ENCODE assay signal across 10 cellular contexts in the genomic region with DNA sequence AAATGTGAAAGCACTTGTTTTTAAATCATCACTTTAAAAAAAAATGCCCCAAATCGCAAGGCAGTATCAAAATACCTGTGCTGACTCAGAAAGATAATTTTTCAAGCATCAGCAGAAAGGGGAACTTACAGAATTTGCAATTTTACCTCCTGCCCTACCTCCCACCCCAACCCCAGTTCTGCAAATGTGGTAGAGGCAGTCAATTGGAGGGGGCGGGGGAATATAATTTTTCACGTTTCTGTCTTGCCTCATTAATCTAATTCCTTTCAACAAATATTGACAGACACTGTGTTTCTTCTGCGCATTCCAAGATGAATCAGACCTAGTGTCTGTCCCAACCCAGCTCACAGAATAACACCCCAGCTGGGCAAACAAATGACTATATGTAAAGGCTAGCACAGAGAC.
DNase-seq lines count a peak whose midpoint lies in the region; ATAC-seq and TF ChIP-seq lines count a peak whose summit lies in the region.
"Had no signal": no experiment of that assay in that cellular context is flagged by ENCODE, and none has a peak within 500 bp of the region (broad histone marks: within the 10 kb centered on the region; RNA-seq: fewer than 3 reads in every experiment).

No MANE protein-coding gene starts in this region.

- H3K4me3 ChIP-seq in stomach: no peak overlapping the region

- CTCF ChIA-PET in activated naive CD4-positive, alpha-beta T cell treated with anti-CD3 and anti-CD28 coated beads for 36 hours (lab: Charles Lee): interaction anchor here (1.4 kb wide), 1 partner anchor 212 kb away, joined by 3 read pairs; no protein-coding TSS in a partner anchor
- CTCF ChIA-PET in activated naive CD4-positive, alpha-beta T cell treated with anti-CD3 and anti-CD28 coated beads, Interleukin-2, amount 10 ng/mL, durations not matched to agents 7 days and 5 days (lab: Charles Lee): no interaction called here

- DNase-seq in activated naive CD4-positive, alpha-beta T cell treated with anti-CD3 and anti-CD28 coated beads for 36 hours: peak; percentile 73
- DNase-seq in activated naive CD4-positive, alpha-beta T cell treated with anti-CD3 and anti-CD28 coated beads, Interleukin-2, amount 10 ng/mL, durations not matched to agents 7 days and 5 days: no peak
- peak; percentile 76 for DNase-seq in NOMO-1 treated with DMSO at 0.1 percent for 48 hours (lab: John Stamatoyannopoulos, UW; ENCODE audit: unreplicated experiment)
- DNase-seq in stimulated activated CD4-positive, alpha-beta T cell treated with anti-CD3 and anti-CD28 coated beads, Interleukin-15, amount 100 ng/mL, for 24 hours: peak; percentile 44
- no peak for DNase-seq in stomach
- no peak for DNase-seq in NAMALWA (ENCODE audit: low spot score)
- DNase-seq in NCI-H1436 treated with DMSO at 0.1 percent for 48 hours (lab: John Stamatoyannopoulos, UW): no peak
- DNase-seq: left colon, NCI-H1048 had no signal

- no peaks in the 10 kb centered on the region for H3K36me3 ChIP-seq in stomach

- intact Hi-C loops in activated naive CD4-positive, alpha-beta T cell treated with anti-CD3 and anti-CD28 coated beads for 36 hours (cut with micrococcal nuclease): loop anchor here (1.0 to 2.0 kb wide), 4 partner anchors 11 to 98 kb away; no protein-coding TSS in a partner anchor
- intact Hi-C loops in stomach (cut with DNase I; ENCODE audit: low total_unique reads): no loop called here

- 42 to 60% (median 57%) methylated on average over 4 of the region's 4 CpGs for WGBS in stomach, 5 donors

- no peak for TF ChIP-seq EP300 in stomach (IDR thresholded peaks at IDR 0.05)

- H3K27ac ChIP-seq in stomach: no peak overlapping the region

- no peak for TF ChIP-seq POLR2A in stomach (IDR thresholded peaks at IDR 0.05)

- peak overlapping the region; percentile 68 for H3K27ac Mint-ChIP-seq in activated naive CD4-positive, alpha-beta T cell treated with anti-CD3 and anti-CD28 coated beads for 36 hours
- no peak overlapping the region for H3K27ac Mint-ChIP-seq in activated naive CD4-positive, alpha-beta T cell treated with anti-CD3 and anti-CD28 coated beads, Interleukin-2, amount 10 ng/mL, durations not matched to agents 7 days and 5 days

- peaks cover 51% of the 10 kb centered on the region for H3K4me1 Mint-ChIP-seq in activated naive CD4-positive, alpha-beta T cell treated with anti-CD3 and anti-CD28 coated beads for 36 hours (ENCODE audit: low read depth)
- H3K4me1 Mint-ChIP-seq in activated naive CD4-positive, alpha-beta T cell treated with anti-CD3 and anti-CD28 coated beads, Interleukin-2, amount 10 ng/mL, durations not matched to agents 7 days and 5 days: peaks cover 20% of the 10 kb centered on the region

- H3K4me3 Mint-ChIP-seq in activated naive CD4-positive, alpha-beta T cell treated with anti-CD3 and anti-CD28 coated beads for 36 hours: no peak overlapping the region
- no peak overlapping the region for H3K4me3 Mint-ChIP-seq in activated naive CD4-positive, alpha-beta T cell treated with anti-CD3 and anti-CD28 coated beads, Interleukin-2, amount 10 ng/mL, durations not matched to agents 7 days and 5 days

- H3K9me3 ChIP-seq in stomach: no peaks in the 10 kb centered on the region

- H3K27me3 Mint-ChIP-seq in activated naive CD4-positive, alpha-beta T cell treated with anti-CD3 and anti-CD28 coated beads for 36 hours (ENCODE audit: low read depth): no peaks in the 10 kb centered on the region
- no peaks in the 10 kb centered on the region for H3K27me3 Mint-ChIP-seq in activated naive CD4-positive, alpha-beta T cell treated with anti-CD3 and anti-CD28 coated beads, Interleukin-2, amount 10 ng/mL, durations not matched to agents 7 days and 5 days

- peaks cover 6% of the 10 kb centered on the region for H3K36me3 Mint-ChIP-seq in activated naive CD4-positive, alpha-beta T cell treated with anti-CD3 and anti-CD28 coated beads for 36 hours (ENCODE audit: low read depth)
- H3K36me3 Mint-ChIP-seq in activated naive CD4-positive, alpha-beta T cell treated with anti-CD3 and anti-CD28 coated beads, Interleukin-2, amount 10 ng/mL, durations not matched to agents 7 days and 5 days: no peaks in the 10 kb centered on the region

- H3K4me1 ChIP-seq in stomach: peaks cover 0 to 11% (median 2%) of the 10 kb centered on the region in 4 donors

- no peak for TF ChIP-seq CTCF in stomach (IDR thresholded peaks at IDR 0.05)

- peak; percentile 79 for ATAC-seq in HG02588 (IDR thresholded peaks at IDR 0.05; ENCODE audit: unreplicated experiment)
- ATAC-seq: left colon had no signal

- peaks cover 14% of the 10 kb centered on the region for H3K9me3 Mint-ChIP-seq in activated naive CD4-positive, alpha-beta T cell treated with anti-CD3 and anti-CD28 coated beads for 36 hours
- H3K9me3 Mint-ChIP-seq in activated naive CD4-positive, alpha-beta T cell treated with anti-CD3 and anti-CD28 coated beads, Interleukin-2, amount 10 ng/mL, durations not matched to agents 7 days and 5 days: peaks cover 4% of the 10 kb centered on the region

- H3K27me3 ChIP-seq in stomach: no peaks in the 10 kb centered on the region

Comparison
In these comparisons a context has a peak if more than half of its experiments do, and no peak if none do; other contexts are left out.
1. DNase-seq: peak in activated naive CD4-positive, alpha-beta T cell treated with anti-CD3 and anti-CD28 coated beads for 36 hours (single experiment), NOMO-1 treated with DMSO at 0.1 percent for 48 hours (single experiment) and stimulated activated CD4-positive, alpha-beta T cell treated with anti-CD3 and anti-CD28 coated beads, Interleukin-15, amount 100 ng/mL, for 24 hours (single experiment); none in activated naive CD4-positive, alpha-beta T cell treated with anti-CD3 and anti-CD28 coated beads, Interleukin-2, amount 10 ng/mL, durations not matched to agents 7 days and 5 days (single experiment), stomach (single experiment), NAMALWA (single experiment) and NCI-H1436 treated with DMSO at 0.1 percent for 48 hours (single experiment).